ENCODE assay signal across 8 cellular contexts in the genomic region with DNA sequence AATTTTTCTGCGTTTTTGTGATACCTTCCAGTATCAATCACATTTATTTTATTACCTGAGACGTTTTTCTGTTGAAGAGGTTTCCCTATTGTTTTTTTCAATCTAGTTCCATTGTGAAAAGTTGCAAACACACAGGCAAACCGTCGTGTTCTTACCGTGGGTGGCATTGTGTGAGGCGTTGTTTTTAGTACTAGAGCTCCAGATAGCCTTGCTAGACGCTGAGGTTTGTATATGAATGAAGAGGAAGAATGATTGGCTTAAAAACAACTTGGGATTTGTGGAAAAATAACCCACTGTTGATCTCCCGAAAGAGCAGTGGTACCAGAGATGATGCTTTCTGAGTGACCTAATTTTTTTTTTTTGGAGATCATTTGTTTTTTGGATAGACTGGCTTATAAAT. TPM values are rescaled to one million over a fixed set of nuclear protein-coding genes. Genes with fewer than 3 reads are reported as not detected.
DNase-seq lines count a peak whose midpoint lies in the region; ATAC-seq and TF ChIP-seq lines count a peak whose summit lies in the region.

No MANE protein-coding gene starts in this region.

- no peaks in the 10 kb centered on the region for H3K9me3 Mint-ChIP-seq in activated naive CD8-positive, alpha-beta T cell treated with anti-CD3 and anti-CD28 coated beads, Interleukin-2, amount 50 U/mL, for 24 hours

- H3K27me3 ChIP-seq in left ventricle myocardium inferior (ENCODE audit: low read depth) (no peaks in the 10 kb centered on the region), lower lobe of right lung (ENCODE audit: low read depth) (no peaks in the 10 kb centered on the region), vagina (no peaks in the 10 kb centered on the region)

- ATAC-seq in activated naive CD8-positive, alpha-beta T cell treated with anti-CD3 and anti-CD28 coated beads, Interleukin-2, amount 50 U/mL, for 24 hours = no peak
- no peak for ATAC-seq in lower lobe of right lung
- ATAC-seq in left lobe of liver = no peak

- H3K9me3 ChIP-seq in left ventricle myocardium inferior (replicated peaks) = no peaks in the 10 kb centered on the region
- H3K9me3 ChIP-seq in lower lobe of right lung = no peaks in the 10 kb centered on the region
- no peaks in the 10 kb centered on the region for H3K9me3 ChIP-seq in vagina

- intact Hi-C loops in left ventricle myocardium inferior (cut with micrococcal nuclease) = no loop called here
- intact Hi-C loops in cardiac septum (cut with DNase I) = no loop called here
- intact Hi-C loops in lower lobe of right lung (cut with DNase I) = no loop called here
- intact Hi-C loops in vagina (cut with DNase I) = no loop called here

- no peak for TF ChIP-seq CTCF in left ventricle myocardium inferior (IDR thresholded peaks at IDR 0.05; ENCODE audit: borderline replicate concordance)
- TF ChIP-seq CTCF in lower lobe of right lung (IDR thresholded peaks at IDR 0.05) = no peak
- no peak for TF ChIP-seq CTCF in vagina (IDR thresholded peaks at IDR 0.05)

- DNase-seq in left ventricle myocardium inferior (no peak), cardiac septum (ENCODE audit: low spot score) (no peak), lower lobe of right lung (no peak), vagina (ENCODE audit: extremely low spot score in 2 of 2) (no peak), left lobe of liver (ENCODE audit: low spot score) (no peak), cerebellar cortex (ENCODE audit: low spot score) (no peak)
- DNase-seq in activated naive CD8-positive, alpha-beta T cell treated with anti-CD3 and anti-CD28 coated beads, Interleukin-2, amount 50 U/mL, for 24 hours = no peak
- no peak for DNase-seq in stimulated activated CD4-positive, alpha-beta T cell treated with anti-CD3 and anti-CD28 coated beads, Interleukin-1b, Interleukin-23, amount 100 ng/mL, for 48 hours

- H3K4me3 Mint-ChIP-seq in activated naive CD8-positive, alpha-beta T cell treated with anti-CD3 and anti-CD28 coated beads, Interleukin-2, amount 50 U/mL, for 24 hours = peak overlapping the region; percentile 97

- H3K27me3 Mint-ChIP-seq in activated naive CD8-positive, alpha-beta T cell treated with anti-CD3 and anti-CD28 coated beads, Interleukin-2, amount 50 U/mL, for 24 hours = no peaks in the 10 kb centered on the region

- H3K4me3 ChIP-seq in left ventricle myocardium inferior (peak overlapping the region; percentile 82), lower lobe of right lung (peak overlapping the region; percentile 87), vagina (peak overlapping the region; percentile 75 to 90)

- TF ChIP-seq POLR2A in vagina (IDR thresholded peaks at IDR 0.05) = no peak

- peak overlapping the region; percentile 95 for H3K27ac Mint-ChIP-seq in activated naive CD8-positive, alpha-beta T cell treated with anti-CD3 and anti-CD28 coated beads, Interleukin-2, amount 50 U/mL, for 24 hours

- H3K4me1 Mint-ChIP-seq in activated naive CD8-positive, alpha-beta T cell treated with anti-CD3 and anti-CD28 coated beads, Interleukin-2, amount 50 U/mL, for 24 hours = peaks cover 54% of the 10 kb centered on the region

- H3K4me1 ChIP-seq in left ventricle myocardium inferior (peaks cover 60% of the 10 kb centered on the region), lower lobe of right lung (peaks cover 50% of the 10 kb centered on the region), vagina (peaks cover 25% of the 10 kb centered on the region)

- H3K27ac ChIP-seq in left ventricle myocardium inferior (replicated peaks) = peak overlapping the region; percentile 90
- H3K27ac ChIP-seq in lower lobe of right lung = no peak overlapping the region
- H3K27ac ChIP-seq in vagina = no peak overlapping the region

- peaks cover 32% of the 10 kb centered on the region for H3K36me3 Mint-ChIP-seq in activated naive CD8-positive, alpha-beta T cell treated with anti-CD3 and anti-CD28 coated beads, Interleukin-2, amount 50 U/mL, for 24 hours (ENCODE audit: low read depth)

- H3K36me3 ChIP-seq in left ventricle myocardium inferior (no peaks in the 10 kb centered on the region), lower lobe of right lung (peaks cover 9% of the 10 kb centered on the region), vagina (no peaks in the 10 kb centered on the region)

RNA-seq across cellular contexts. Expression of a gene that starts 1.0 kb away (rescaled TPM):
- total RNA-seq in left ventricle myocardium inferior (18.1 TPM), cardiac septum (19.8 TPM), lower lobe of right lung (17.9 TPM), vagina (10.6 TPM), left lobe of liver (4.5 TPM)

RNA-seq across cellular contexts. Expression of a gene that starts 1.2 kb away (rescaled TPM):
- total RNA-seq in left ventricle myocardium inferior = 1.3 TPM
- 1.8 TPM for total RNA-seq in cardiac septum
- total RNA-seq in lower lobe of right lung = 3.5 TPM
- 3.2 TPM for total RNA-seq in vagina
- total RNA-seq in left lobe of liver = 1.3 TPM

RNA-seq across cellular contexts. Expression of a gene that starts 23.4 kb away (rescaled TPM):
- total RNA-seq in left ventricle myocardium inferior (68.2 TPM), cardiac septum (75.2 TPM), lower lobe of right lung (72.4 TPM), vagina (39.3 TPM), left lobe of liver (25.5 TPM)
